ENCODE assay signal across 8 cellular contexts in genomic region chr19:46014534-46014933, GRCh38. TPM values are rescaled to one million over a fixed set of nuclear protein-coding genes. Genes with fewer than 3 reads are reported as not detected.
DNase-seq lines count a peak whose midpoint lies in the region; ATAC-seq and TF ChIP-seq lines count a peak whose summit lies in the region.

No MANE protein-coding gene starts in this region.

- TF ChIP-seq POLR2A in Peyer's patch (IDR thresholded peaks at IDR 0.05) = no peak

- H3K27ac Mint-ChIP-seq in stimulated activated naive CD8-positive, alpha-beta T cell treated with anti-CD3 and anti-CD28 coated beads, Interleukin-15, amount 100 ng/mL, for 72 hours = peak overlapping the region in 1 of 2 donors; percentile 79
- H3K27ac Mint-ChIP-seq in dendritic cell treated with granulocyte-macrophage colony-stimulating factor and Interleukin-4, amounts not matched to agents 40 ng/mL and 50 ng/mL, for 4 days = no peak overlapping the region
- peak overlapping the region in 2 of 6 donors; percentile 79 for H3K27ac Mint-ChIP-seq in naive B cell

- ATAC-seq in stimulated activated naive CD8-positive, alpha-beta T cell treated with anti-CD3 and anti-CD28 coated beads, Interleukin-15, amount 100 ng/mL, for 72 hours = no peak
- no peak for ATAC-seq in stimulated activated naive CD8-positive, alpha-beta T cell treated with anti-CD3 and anti-CD28 coated beads, Interleukin-15, Interleukin-2, amounts not matched to agents 100 U/mL and 50 U/mL, for 24 hours
- ATAC-seq in naive B cell (ENCODE audit: low read depth in 2 of 2) (no peak), GM19455 (IDR thresholded peaks at IDR 0.05; ENCODE audit: unreplicated experiment) (no peak), HG03175 (IDR thresholded peaks at IDR 0.05; ENCODE audit: unreplicated experiment) (no peak)

- TF ChIP-seq CTCF in Peyer's patch (IDR thresholded peaks at IDR 0.05) = no peak

- H3K27me3 ChIP-seq in Peyer's patch = peaks cover 0 to 12% of the 10 kb centered on the region in 2 donors

- peaks cover 25% of the 10 kb centered on the region for H3K4me1 Mint-ChIP-seq in stimulated activated naive CD8-positive, alpha-beta T cell treated with anti-CD3 and anti-CD28 coated beads, Interleukin-15, amount 100 ng/mL, for 72 hours
- peaks cover 31% of the 10 kb centered on the region for H3K4me1 Mint-ChIP-seq in dendritic cell treated with granulocyte-macrophage colony-stimulating factor and Interleukin-4, amounts not matched to agents 40 ng/mL and 50 ng/mL, for 4 days (ENCODE audit: low read depth)
- H3K4me1 Mint-ChIP-seq in naive B cell = peaks cover 20 to 23% (median 23%) of the 10 kb centered on the region in 3 donors

- no peaks in the 10 kb centered on the region for H3K9me3 ChIP-seq in Peyer's patch

- no peaks in the 10 kb centered on the region for H3K9me3 Mint-ChIP-seq in stimulated activated naive CD8-positive, alpha-beta T cell treated with anti-CD3 and anti-CD28 coated beads, Interleukin-15, amount 100 ng/mL, for 72 hours
- H3K9me3 Mint-ChIP-seq in dendritic cell treated with granulocyte-macrophage colony-stimulating factor and Interleukin-4, amounts not matched to agents 40 ng/mL and 50 ng/mL, for 4 days = no peaks in the 10 kb centered on the region
- peaks cover 0 to 2% (median 0%) of the 10 kb centered on the region in 7 donors for H3K9me3 Mint-ChIP-seq in naive B cell

- peak overlapping the region; percentile 66 to 86 for H3K4me3 Mint-ChIP-seq in stimulated activated naive CD8-positive, alpha-beta T cell treated with anti-CD3 and anti-CD28 coated beads, Interleukin-15, amount 100 ng/mL, for 72 hours
- H3K4me3 Mint-ChIP-seq in dendritic cell treated with granulocyte-macrophage colony-stimulating factor and Interleukin-4, amounts not matched to agents 40 ng/mL and 50 ng/mL, for 4 days = peak overlapping the region; percentile 63
- peak overlapping the region; percentile 48 to 88 (median 80) for H3K4me3 Mint-ChIP-seq in naive B cell

- peaks cover 46% of the 10 kb centered on the region for H3K36me3 Mint-ChIP-seq in dendritic cell treated with granulocyte-macrophage colony-stimulating factor and Interleukin-4, amounts not matched to agents 40 ng/mL and 50 ng/mL, for 4 days (ENCODE audit: low read depth)
- H3K36me3 Mint-ChIP-seq in naive B cell = peaks cover 0 to 4% of the 10 kb centered on the region in 2 donors

- peak overlapping the region in 2 of 4 donors; percentile 50 to 59 for H3K4me3 ChIP-seq in Peyer's patch

- H3K27ac ChIP-seq in Peyer's patch = no peak overlapping the region

- no peaks in the 10 kb centered on the region for H3K36me3 ChIP-seq in Peyer's patch

- H3K27me3 Mint-ChIP-seq in stimulated activated naive CD8-positive, alpha-beta T cell treated with anti-CD3 and anti-CD28 coated beads, Interleukin-15, amount 100 ng/mL, for 72 hours = peaks cover 27% of the 10 kb centered on the region
- peaks cover 35% of the 10 kb centered on the region for H3K27me3 Mint-ChIP-seq in dendritic cell treated with granulocyte-macrophage colony-stimulating factor and Interleukin-4, amounts not matched to agents 40 ng/mL and 50 ng/mL, for 4 days
- H3K27me3 Mint-ChIP-seq in naive B cell = peaks cover 11 to 26% (median 20%) of the 10 kb centered on the region in 3 donors

- intact Hi-C loops in dendritic cell treated with granulocyte-macrophage colony-stimulating factor and Interleukin-4, amounts not matched to agents 40 ng/mL and 50 ng/mL, for 4 days (cut with micrococcal nuclease) = no loop called here

- DNase-seq in stimulated activated naive CD8-positive, alpha-beta T cell treated with anti-CD3 and anti-CD28 coated beads, Interleukin-15, amount 100 ng/mL, for 72 hours = no peak
- no peak for DNase-seq in stimulated activated naive CD8-positive, alpha-beta T cell treated with anti-CD3 and anti-CD28 coated beads, Interleukin-15, Interleukin-2, amounts not matched to agents 100 U/mL and 50 U/mL, for 24 hours
- no peak for DNase-seq in naive B cell
- DNase-seq in Peyer's patch = no peak
- no peak for DNase-seq in midbrain (lab: John Stamatoyannopoulos, UW)

- peaks cover 0 to 23% (median 13%) of the 10 kb centered on the region in 4 donors for H3K4me1 ChIP-seq in Peyer's patch

RNA-seq across cellular contexts. Expression of gene PGLYRP1, which starts 8.3 kb away (rescaled TPM):
- polyA plus RNA-seq in naive B cell (ENCODE audit: low read depth in 6 of 6) = 1 to 10 TPM in 1 of 6 donors, not detected in 5; 1.6 TPM
- total RNA-seq in Peyer's patch = not detected

RNA-seq across cellular contexts. Expression of gene CCDC61, which starts 19.3 kb away (rescaled TPM):
- polyA plus RNA-seq in naive B cell (ENCODE audit: low read depth in 6 of 6) = 10 to 100 TPM in 1 of 6 donors, 1 to 10 TPM in 5; 4.9 to 11.9 (median 7.7) TPM
- total RNA-seq in Peyer's patch = 10 to 100 TPM in 2 of 4 donors, 1 to 10 TPM in 2; 7.4 to 16.5 (median 10.8) TPM

RNA-seq across cellular contexts. Expression of gene IGFL4, which starts 26.3 kb away (rescaled TPM):
- not detected for polyA plus RNA-seq in naive B cell (ENCODE audit: low read depth in 6 of 6)
- not detected for total RNA-seq in Peyer's patch

RNA-seq across cellular contexts. Expression of gene NOVA2, which starts 40.9 kb away (rescaled TPM):
- polyA plus RNA-seq in naive B cell (ENCODE audit: low read depth in 6 of 6) = not detected
- 1 to 10 TPM in 2 of 4 donors, under 1 TPM in 2; 0.53 to 4.1 (median 1.5) TPM for total RNA-seq in Peyer's patch
